ENCODE assay signal across 1 cellular context in genomic region chrX:70402721-70403120, GRCh38.
TF ChIP-seq lines count a peak whose summit lies in the region.

No MANE protein-coding gene starts in this region.

TF ChIP-seq in SK-N-SH, 30 proteins besides CTCF, POLR2A, EP300 and RAD21 (continued from another document):
- TF ChIP-seq, protein P1, sequence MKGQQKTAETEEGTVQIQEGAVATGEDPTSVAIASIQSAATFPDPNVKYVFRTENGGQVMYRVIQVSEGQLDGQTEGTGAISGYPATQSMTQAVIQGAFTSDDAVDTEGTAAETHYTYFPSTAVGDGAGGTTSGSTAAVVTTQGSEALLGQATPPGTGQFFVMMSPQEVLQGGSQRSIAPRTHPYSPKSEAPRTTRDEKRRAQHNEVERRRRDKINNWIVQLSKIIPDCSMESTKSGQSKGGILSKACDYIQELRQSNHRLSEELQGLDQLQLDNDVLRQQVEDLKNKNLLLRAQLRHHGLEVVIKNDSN (IDR thresholded peaks at IDR 0.05; ENCODE audit: borderline replicate concordance, low read depth), result no peak
- no peak for TF ChIP-seq ELF1 (IDR thresholded peaks at IDR 0.05)
- TF ChIP-seq JUND (IDR thresholded peaks at IDR 0.05), result no peak
- TF ChIP-seq, protein P2, sequence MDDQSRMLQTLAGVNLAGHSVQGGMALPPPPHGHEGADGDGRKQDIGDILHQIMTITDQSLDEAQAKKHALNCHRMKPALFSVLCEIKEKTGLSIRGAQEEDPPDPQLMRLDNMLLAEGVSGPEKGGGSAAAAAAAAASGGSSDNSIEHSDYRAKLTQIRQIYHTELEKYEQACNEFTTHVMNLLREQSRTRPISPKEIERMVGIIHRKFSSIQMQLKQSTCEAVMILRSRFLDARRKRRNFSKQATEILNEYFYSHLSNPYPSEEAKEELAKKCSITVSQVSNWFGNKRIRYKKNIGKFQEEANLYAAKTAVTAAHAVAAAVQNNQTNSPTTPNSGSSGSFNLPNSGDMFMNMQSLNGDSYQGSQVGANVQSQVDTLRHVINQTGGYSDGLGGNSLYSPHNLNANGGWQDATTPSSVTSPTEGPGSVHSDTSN (IDR thresholded peaks at IDR 0.05), result no peak
- no peak for TF ChIP-seq TAF1 (IDR thresholded peaks at IDR 0.05; ENCODE audit: borderline replicate concordance, low read depth, low read length)
